Comparison of ENCODE assay signal across 24 cellular contexts in the genomic region with DNA sequence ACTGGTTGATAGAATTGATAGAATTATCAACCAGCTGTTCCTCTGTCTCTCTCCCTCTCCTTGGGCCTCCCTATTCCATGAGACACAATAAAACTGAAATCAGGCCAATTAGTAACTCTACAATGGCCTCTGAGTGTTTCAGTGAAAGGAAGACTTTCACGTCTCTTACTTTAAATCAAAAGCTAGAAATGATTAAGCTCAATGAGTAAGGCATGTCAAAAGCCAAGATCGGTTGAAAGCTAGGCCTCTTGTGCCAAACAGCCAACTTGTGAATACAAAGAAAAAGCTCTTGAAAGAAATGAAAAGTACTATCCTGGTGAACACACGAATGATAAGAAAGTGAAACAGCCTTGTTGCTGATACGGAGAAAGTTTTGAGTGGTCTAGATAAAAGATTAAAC. TPM values are rescaled to one million over a fixed set of nuclear protein-coding genes. Genes with fewer than 3 reads are reported as not detected.
DNase-seq lines count a peak whose midpoint lies in the region; ATAC-seq and TF ChIP-seq lines count a peak whose summit lies in the region.
"Had no signal": no experiment of that assay in that cellular context is flagged by ENCODE, and none has a peak within 500 bp of the region (broad histone marks: within the 10 kb centered on the region; RNA-seq: fewer than 3 reads in every experiment).

No MANE protein-coding gene starts in this region.

- intact Hi-C loops in activated CD8-positive, alpha-beta T cell treated with anti-CD3 and anti-CD28 coated beads for 36 hours (cut with micrococcal nuclease): no loop called here

- H3K9me3 Mint-ChIP-seq in activated CD4-positive, alpha-beta T cell treated with anti-CD3 and anti-CD28 coated beads, Interleukin-2, amount 10 ng/mL, durations not matched to agents 7 days and 5 days: no peaks in the 10 kb centered on the region
- no peaks in the 10 kb centered on the region for H3K9me3 Mint-ChIP-seq in activated CD8-positive, alpha-beta T cell treated with anti-CD3 and anti-CD28 coated beads for 36 hours
- H3K9me3 Mint-ChIP-seq in memory B cell: no peaks in the 10 kb centered on the region
- H3K9me3 Mint-ChIP-seq: T-cell had no signal

- CTCF ChIA-PET in activated CD4-positive, alpha-beta T cell treated with anti-CD3 and anti-CD28 coated beads, Interleukin-2, amount 10 ng/mL, durations not matched to agents 7 days and 5 days (lab: Charles Lee): interaction anchor here (1.3 kb wide), 1 partner anchor 29 kb away, joined by 4 read pairs; the partner anchor contains the start of genes SDHD and TIMM8B
- CTCF ChIA-PET in activated CD8-positive, alpha-beta T cell treated with anti-CD3 and anti-CD28 coated beads for 36 hours (lab: Charles Lee): interaction anchor here (0.7 to 0.8 kb wide), 3 partner anchors 14 to 121 kb away, joined by 3 to 4 read pairs (median 3); no protein-coding TSS in a partner anchor

- POLR2A ChIA-PET in activated CD4-positive, alpha-beta T cell treated with anti-CD3 and anti-CD28 coated beads, Interleukin-2, amount 10 ng/mL, durations not matched to agents 7 days and 5 days (lab: Charles Lee): interaction anchor here (0.5 kb wide), 1 partner anchor 14 kb away, joined by 3 read pairs; no protein-coding TSS in a partner anchor
- POLR2A ChIA-PET in activated CD8-positive, alpha-beta T cell treated with anti-CD3 and anti-CD28 coated beads for 36 hours (lab: Charles Lee): no interaction called here

- no peak for TF ChIP-seq CTCF in GM12865 (IDR thresholded peaks at IDR 0.05; ENCODE audit: insufficient read depth, low read depth, low read length, missing control alignments)
- TF ChIP-seq CTCF in activated CD8-positive, alpha-beta T cell treated with anti-CD3 and anti-CD28 coated beads for 36 hours (IDR thresholded peaks at IDR 0.05): no peak

- H3K4me1 Mint-ChIP-seq in activated CD4-positive, alpha-beta T cell treated with anti-CD3 and anti-CD28 coated beads, Interleukin-2, amount 10 ng/mL, durations not matched to agents 7 days and 5 days: peaks cover 12% of the 10 kb centered on the region
- H3K4me1 Mint-ChIP-seq in activated CD8-positive, alpha-beta T cell treated with anti-CD3 and anti-CD28 coated beads for 36 hours (ENCODE audit: low read depth): peaks cover 15% of the 10 kb centered on the region
- no peaks in the 10 kb centered on the region for H3K4me1 Mint-ChIP-seq in memory B cell
- H3K4me1 Mint-ChIP-seq: T-cell had no signal

- H3K27me3 Mint-ChIP-seq in activated CD4-positive, alpha-beta T cell treated with anti-CD3 and anti-CD28 coated beads, Interleukin-2, amount 10 ng/mL, durations not matched to agents 7 days and 5 days: no peaks in the 10 kb centered on the region
- no peaks in the 10 kb centered on the region for H3K27me3 Mint-ChIP-seq in activated CD8-positive, alpha-beta T cell treated with anti-CD3 and anti-CD28 coated beads for 36 hours
- no peaks in the 10 kb centered on the region for H3K27me3 Mint-ChIP-seq in memory B cell
- H3K27me3 Mint-ChIP-seq: T-cell had no signal

- H3K4me3 Mint-ChIP-seq in activated CD4-positive, alpha-beta T cell treated with anti-CD3 and anti-CD28 coated beads, Interleukin-2, amount 10 ng/mL, durations not matched to agents 7 days and 5 days: peak overlapping the region; percentile 35
- no peak overlapping the region for H3K4me3 Mint-ChIP-seq in activated CD8-positive, alpha-beta T cell treated with anti-CD3 and anti-CD28 coated beads for 36 hours
- no peak overlapping the region for H3K4me3 Mint-ChIP-seq in memory B cell
- H3K4me3 Mint-ChIP-seq: T-cell had no signal

- H3K36me3 Mint-ChIP-seq in activated CD4-positive, alpha-beta T cell treated with anti-CD3 and anti-CD28 coated beads, Interleukin-2, amount 10 ng/mL, durations not matched to agents 7 days and 5 days (ENCODE audit: low read depth): peaks cover 40% of the 10 kb centered on the region
- H3K36me3 Mint-ChIP-seq in activated CD8-positive, alpha-beta T cell treated with anti-CD3 and anti-CD28 coated beads for 36 hours (ENCODE audit: low read depth): peaks cover 48% of the 10 kb centered on the region
- H3K36me3 Mint-ChIP-seq in memory B cell: peaks cover 25% of the 10 kb centered on the region

- no peak for DNase-seq in activated CD4-positive, alpha-beta T cell treated with anti-CD3 and anti-CD28 coated beads, Interleukin-2, amount 10 ng/mL, durations not matched to agents 7 days and 5 days
- no peak for DNase-seq in activated CD4-positive, alpha-beta T cell treated with anti-CD3 and anti-CD28 coated beads, Interleukin-2, amount 50 U/mL, for 1 hour
- peak; percentile 21 for DNase-seq in GM12865 (ENCODE audit: low read depth)
- DNase-seq in activated CD8-positive, alpha-beta T cell treated with anti-CD3 and anti-CD28 coated beads for 36 hours: no peak
- DNase-seq in memory B cell (ENCODE audit: low spot score in 2 of 2): no peak
- DNase-seq in NCI-H2171 (lab: John Stamatoyannopoulos, UW): no peak
- DNase-seq in NCI-H1694 (lab: John Stamatoyannopoulos, UW): no peak
- DNase-seq: activated CD8-positive, alpha-beta memory T cell treated with anti-CD3 and anti-CD28 coated beads for 24 hours; activated effector memory CD4-positive, alpha-beta T cell treated with anti-CD3 and anti-CD28 coated beads, Interleukin-2, amount 50 U/mL, for 16 hours; aorta; central memory CD4-positive, alpha-beta T cell; left cardiac atrium; mesendoderm; NCI-H1092; NCI-H2081 treated with DMSO at 0.1 percent for 48 hours; NCI-H446 treated with DMSO at 0.1 percent for 48 hours; ovary; Peyer's patch; right cardiac atrium; SJCRH30; substantia nigra; T-cell had no signal

- ATAC-seq in activated CD8-positive, alpha-beta T cell treated with anti-CD3 and anti-CD28 coated beads for 36 hours: peak; percentile 51
- ATAC-seq in memory B cell (ENCODE audit: low read depth) (no peak), GM21447 (IDR thresholded peaks at IDR 0.05; ENCODE audit: unreplicated experiment) (no peak)
- ATAC-seq: A549, left cardiac atrium, right cardiac atrium, T-cell had no signal

- peak overlapping the region; percentile 80 for H3K27ac Mint-ChIP-seq in activated CD4-positive, alpha-beta T cell treated with anti-CD3 and anti-CD28 coated beads, Interleukin-2, amount 10 ng/mL, durations not matched to agents 7 days and 5 days
- H3K27ac Mint-ChIP-seq in activated CD8-positive, alpha-beta T cell treated with anti-CD3 and anti-CD28 coated beads for 36 hours: peak overlapping the region; percentile 78
- peak overlapping the region; percentile 45 for H3K27ac Mint-ChIP-seq in memory B cell
- H3K27ac Mint-ChIP-seq: T-cell had no signal

- no peak overlapping the region for H3K4me3 ChIP-seq in GM12865 (ENCODE audit: low read depth, low read length)
- H3K4me3 ChIP-seq: A549, ovary, Peyer's patch, SJCRH30 had no signal

RNA-seq across cellular contexts. Expression of gene PIH1D2, which starts 16.6 kb away (rescaled TPM):
- total RNA-seq in activated CD4-positive, alpha-beta T cell treated with anti-CD3 and anti-CD28 coated beads, Interleukin-2, amount 10 ng/mL, durations not matched to agents 7 days and 5 days: under 1 TPM in 1 of 2 experiments, not detected in 1; 0.27 TPM
- under 1 TPM; 0.61 to 0.67 TPM for total RNA-seq in activated CD8-positive, alpha-beta T cell treated with anti-CD3 and anti-CD28 coated beads for 36 hours

RNA-seq across cellular contexts. Expression of gene NKAPD1, which starts 16.9 kb away (rescaled TPM):
- 10 to 100 TPM; 25.3 to 25.6 TPM for total RNA-seq in activated CD4-positive, alpha-beta T cell treated with anti-CD3 and anti-CD28 coated beads, Interleukin-2, amount 10 ng/mL, durations not matched to agents 7 days and 5 days
- total RNA-seq in activated CD8-positive, alpha-beta T cell treated with anti-CD3 and anti-CD28 coated beads for 36 hours: 10 to 100 TPM; 20.8 to 22.6 TPM

RNA-seq across cellular contexts. Expression of gene TIMM8B, which starts 29.4 kb away (rescaled TPM):
- 10 to 100 TPM; 46.4 to 51.4 TPM for total RNA-seq in activated CD4-positive, alpha-beta T cell treated with anti-CD3 and anti-CD28 coated beads, Interleukin-2, amount 10 ng/mL, durations not matched to agents 7 days and 5 days
- total RNA-seq in activated CD8-positive, alpha-beta T cell treated with anti-CD3 and anti-CD28 coated beads for 36 hours: 10 to 100 TPM; 52.9 to 54.1 TPM

RNA-seq across cellular contexts. Expression of gene SDHD, which starts 29.5 kb away (rescaled TPM):
- 10 to 100 TPM; 87.6 to 97.1 TPM for total RNA-seq in activated CD4-positive, alpha-beta T cell treated with anti-CD3 and anti-CD28 coated beads, Interleukin-2, amount 10 ng/mL, durations not matched to agents 7 days and 5 days
- total RNA-seq in activated CD8-positive, alpha-beta T cell treated with anti-CD3 and anti-CD28 coated beads for 36 hours: 100 to 1,000 TPM; 100 to 101 TPM

RNA-seq across cellular contexts. Expression of gene DLAT, which starts 32.0 kb away (rescaled TPM):
- 10 to 100 TPM; 27.7 to 31.6 TPM for total RNA-seq in activated CD4-positive, alpha-beta T cell treated with anti-CD3 and anti-CD28 coated beads, Interleukin-2, amount 10 ng/mL, durations not matched to agents 7 days and 5 days
- total RNA-seq in activated CD8-positive, alpha-beta T cell treated with anti-CD3 and anti-CD28 coated beads for 36 hours: 10 to 100 TPM; 50.3 to 51.4 TPM
